In the genomic region with DNA sequence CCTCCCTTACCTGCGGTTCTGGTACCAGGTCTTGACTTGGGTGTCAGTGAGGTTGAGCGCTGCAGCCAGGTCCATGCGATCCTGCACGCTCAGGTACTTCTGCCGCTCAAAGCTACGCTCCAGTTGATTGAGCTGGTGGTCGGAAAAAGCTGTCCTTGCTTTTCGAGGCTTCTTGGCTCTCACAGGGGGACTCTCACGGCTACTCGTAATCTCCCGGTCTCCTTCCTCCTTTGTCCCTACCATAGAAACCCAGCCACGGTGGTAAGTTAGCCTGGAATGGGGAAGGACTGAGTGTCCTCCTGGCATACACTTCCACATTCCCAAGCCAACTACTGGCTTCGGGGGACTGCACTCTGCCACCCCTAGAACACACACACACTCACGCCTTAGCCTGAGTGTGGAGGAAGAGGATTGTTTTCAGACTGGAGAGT, we compare ENCODE assay signal across 1 cellular context.
TF ChIP-seq lines count a peak whose summit lies in the region.

No MANE protein-coding gene starts in this region.

TF ChIP-seq in WTC11, 78 proteins besides CTCF, POLR2A, EP300 and RAD21:
- TF ChIP-seq ZNF425 (CRISPR knock-in tag; conservative IDR thresholded peaks at IDR 0.05) (no peak), AR (CRISPR knock-in tag; IDR thresholded peaks at IDR 0.05) (no peak), ZNF138 (CRISPR knock-in tag; conservative IDR thresholded peaks at IDR 0.05) (no peak), OVOL2 (CRISPR knock-in tag; IDR thresholded peaks at IDR 0.05; ENCODE audit: borderline replicate concordance) (no peak), SOX15 (CRISPR knock-in tag; IDR thresholded peaks at IDR 0.05) (no peak), IRF2 (CRISPR knock-in tag; IDR thresholded peaks at IDR 0.05; ENCODE audit: borderline replicate concordance, low read depth) (no peak), ZNF317 (CRISPR knock-in tag; IDR thresholded peaks at IDR 0.05; ENCODE audit: borderline replicate concordance, low read depth) (no peak), E2F1 (CRISPR knock-in tag; IDR thresholded peaks at IDR 0.05) (no peak), ZNF423 (CRISPR knock-in tag; IDR thresholded peaks at IDR 0.05) (no peak), SP1 (CRISPR knock-in tag; conservative IDR thresholded peaks at IDR 0.05) (no peak), NR3C1 (CRISPR knock-in tag; conservative IDR thresholded peaks at IDR 0.05; ENCODE audit: low read depth) (no peak), ZBTB21 (CRISPR knock-in tag; IDR thresholded peaks at IDR 0.05; ENCODE audit: borderline replicate concordance) (no peak), ZNF532 (CRISPR knock-in tag; IDR thresholded peaks at IDR 0.05; ENCODE audit: borderline replicate concordance) (no peak)
